Comparison of ENCODE assay signal across 8 cellular contexts in the genomic region with DNA sequence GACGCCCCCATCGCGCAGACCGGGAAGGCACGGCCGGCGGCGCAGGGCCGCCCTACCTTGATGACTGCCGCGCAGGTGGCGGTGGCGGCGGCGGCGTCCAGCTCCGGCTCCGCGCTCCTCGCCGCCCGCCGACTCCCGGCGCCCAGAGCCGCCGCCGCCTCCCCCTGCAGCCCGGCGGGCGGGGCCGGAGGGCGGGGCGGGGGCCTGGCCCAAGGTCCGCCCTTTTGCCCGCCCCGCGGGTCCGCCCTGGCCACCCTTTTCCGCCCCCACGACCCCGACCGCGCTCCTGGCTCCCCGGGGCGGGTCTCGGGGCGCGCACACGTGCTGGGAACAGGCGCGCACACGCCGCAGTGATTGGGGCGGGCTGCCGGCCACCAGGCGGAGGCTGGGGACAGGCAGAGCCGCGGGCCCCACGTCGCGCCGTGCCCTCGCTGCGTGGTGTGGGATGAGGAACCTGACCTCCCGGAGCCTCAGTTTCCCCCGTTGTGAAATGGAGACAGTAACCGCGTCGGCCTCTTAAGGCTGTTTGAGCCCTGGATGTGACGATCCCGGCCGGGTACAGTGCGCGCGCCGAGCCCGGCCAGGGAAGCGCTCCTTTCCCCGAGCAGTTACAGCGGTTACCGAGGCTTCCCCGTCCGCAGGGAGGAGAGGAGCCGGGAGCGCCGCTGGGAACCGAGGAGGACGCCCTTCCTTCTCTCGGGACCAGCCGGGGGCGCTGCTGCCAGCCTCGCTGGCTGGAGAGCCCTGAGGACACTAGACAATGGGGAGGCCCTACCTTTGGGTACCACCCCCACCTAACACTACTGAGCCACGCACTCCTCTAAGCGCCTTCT. TPM values are rescaled to one million over a fixed set of nuclear protein-coding genes. Genes with fewer than 3 reads are reported as not detected.
DNase-seq lines count a peak whose midpoint lies in the region; ATAC-seq and TF ChIP-seq lines count a peak whose summit lies in the region.

A gene with protein sequence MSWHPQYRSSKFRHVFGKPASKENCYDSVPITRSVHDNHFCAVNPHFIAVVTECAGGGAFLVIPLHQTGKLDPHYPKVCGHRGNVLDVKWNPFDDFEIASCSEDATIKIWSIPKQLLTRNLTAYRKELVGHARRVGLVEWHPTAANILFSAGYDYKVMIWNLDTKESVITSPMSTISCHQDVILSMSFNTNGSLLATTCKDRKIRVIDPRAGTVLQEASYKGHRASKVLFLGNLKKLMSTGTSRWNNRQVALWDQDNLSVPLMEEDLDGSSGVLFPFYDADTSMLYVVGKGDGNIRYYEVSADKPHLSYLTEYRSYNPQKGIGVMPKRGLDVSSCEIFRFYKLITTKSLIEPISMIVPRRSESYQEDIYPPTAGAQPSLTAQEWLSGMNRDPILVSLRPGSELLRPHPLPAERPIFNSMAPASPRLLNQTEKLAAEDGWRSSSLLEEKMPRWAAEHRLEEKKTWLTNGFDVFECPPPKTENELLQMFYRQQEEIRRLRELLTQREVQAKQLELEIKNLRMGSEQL (minus strand): TSS at position 135 of the 833 bp plus-strand sequence. CDS start 34,977 bp downstream, outside the sequence.

- TF ChIP-seq POLR2A in transverse colon (IDR thresholded peaks at IDR 0.05): peak; percentile 72

- H3K27ac Mint-ChIP-seq in activated naive CD8-positive, alpha-beta T cell treated with anti-CD3 and anti-CD28 coated beads, Interleukin-2, amount 50 U/mL, for 24 hours: peak within 1 kb of the TSS; percentile 31

- no peaks in the 10 kb centered on the region for H4K20me1 ChIP-seq in SU-DHL-6 (ENCODE audit: low read depth, low read length)

- H3K23ac ChIP-seq in trophoblast cell (ENCODE audit: low read length): no peak within 1 kb of the TSS

- peaks cover 25% of the 10 kb centered on the region for H3K79me1 ChIP-seq in trophoblast cell (ENCODE audit: low read length)

- peak within 1 kb of the TSS; percentile 86 for H3K4ac ChIP-seq in trophoblast cell (ENCODE audit: low read depth, low read length)

- peak within 1 kb of the TSS; percentile 75 for H2AK5ac ChIP-seq in trophoblast cell (ENCODE audit: low read length)

- H3K9me2 ChIP-seq in SU-DHL-6 (replicated peaks; ENCODE audit: insufficient read depth, low read length): no peaks in the 10 kb centered on the region

- H2BK12ac ChIP-seq in trophoblast cell (ENCODE audit: low read length): peak within 1 kb of the TSS; percentile 78

- H3K9ac ChIP-seq in SU-DHL-6 (ENCODE audit: low read length) (peak within 1 kb of the TSS; percentile 59), trophoblast cell (ENCODE audit: low read length) (peak within 1 kb of the TSS; percentile 82)

- peak within 1 kb of the TSS; percentile 80 for H4K12ac ChIP-seq in trophoblast cell (ENCODE audit: low read depth, low read length)

- no peaks in the 10 kb centered on the region for H3K79me2 ChIP-seq in SU-DHL-6 (ENCODE audit: insufficient read depth, low read length)
- peaks cover 18% of the 10 kb centered on the region for H3K79me2 ChIP-seq in trophoblast cell (ENCODE audit: control insufficient read depth, insufficient read depth, low read length, poor library complexity)

- DNase-seq in DMS 273 (lab: John Stamatoyannopoulos, UW; ENCODE audit: unreplicated experiment): peak; percentile 88
- DNase-seq in M059J (ENCODE audit: low read depth): peak; percentile 83
- peak; percentile 77 for DNase-seq in activated naive CD8-positive, alpha-beta T cell treated with anti-CD3 and anti-CD28 coated beads, Interleukin-2, amount 50 U/mL, for 24 hours
- DNase-seq in cardiac septum (ENCODE audit: low spot score): peak; percentile 79
- DNase-seq in trophoblast cell: peak; percentile 58 to 76
- DNase-seq in transverse colon: peak; percentile 89

- peak within 1 kb of the TSS; percentile 74 for H2BK120ac ChIP-seq in trophoblast cell (ENCODE audit: insufficient read depth, low read length, poor library complexity)

- WGBS in trophoblast cell (ENCODE audit: extremely low coverage, insufficient coverage, insufficient read length): no CpG with 5 or more reads among the region's 95 CpGs
- WGBS in transverse colon (ENCODE audit: low coverage in 1 of 2), 2 donors: 1% methylated on average over 27 of the region's 95 CpGs; no CpG with 5 or more reads in 1 of the 2 donors

- in situ Hi-C loops in transverse colon (cut with MboI; ENCODE audit: low pct_ligation_motif_present in 1 of 4, low pct_unique_long_range_greater_than_20kb in 1 of 4, low sequenced_read_pairs in 3 of 4): loop anchor here in 1 of 4 donors (25.0 kb wide), 1 partner anchor 130 kb away; a partner anchor contains a TSS

- H3K4me3 ChIP-seq in SU-DHL-6 (ENCODE audit: insufficient read depth, low read length, poor library complexity, severe bottlenecking): peak within 1 kb of the TSS; percentile 55
- H3K4me3 ChIP-seq in trophoblast cell (ENCODE audit: low read depth, low read length): peak within 1 kb of the TSS; percentile 92
- peak within 1 kb of the TSS; percentile 59 to 67 (median 63) for H3K4me3 ChIP-seq in transverse colon

- H3K4me1 ChIP-seq in trophoblast cell (ENCODE audit: control insufficient read depth in 1 of 2, insufficient read depth in 2 of 2, low read length in 2 of 2): peaks cover 23 to 39% of the 10 kb centered on the region in 2 experiments
- H3K4me1 ChIP-seq in transverse colon: peaks cover 4 to 39% (median 15%) of the 10 kb centered on the region in 4 donors

- H4K8ac ChIP-seq in trophoblast cell (ENCODE audit: low read depth, low read length): peak within 1 kb of the TSS; percentile 79

- peak within 1 kb of the TSS; percentile 78 for H4K91ac ChIP-seq in trophoblast cell (ENCODE audit: low read depth, low read length)

- peak within 1 kb of the TSS; percentile 79 for H3K4me3 Mint-ChIP-seq in activated naive CD8-positive, alpha-beta T cell treated with anti-CD3 and anti-CD28 coated beads, Interleukin-2, amount 50 U/mL, for 24 hours

- no peaks in the 10 kb centered on the region for H3K9me3 ChIP-seq in SU-DHL-6 (ENCODE audit: insufficient read depth, low read length)
- no peaks in the 10 kb centered on the region for H3K9me3 ChIP-seq in trophoblast cell (ENCODE audit: insufficient read depth, low read depth, low read length)
- no peaks in the 10 kb centered on the region for H3K9me3 ChIP-seq in transverse colon

- ATAC-seq in GM21717 (IDR thresholded peaks at IDR 0.05; ENCODE audit: unreplicated experiment): peak; percentile 55
- ATAC-seq in activated naive CD8-positive, alpha-beta T cell treated with anti-CD3 and anti-CD28 coated beads, Interleukin-2, amount 50 U/mL, for 24 hours: peak; percentile 77

- H3K4me1 Mint-ChIP-seq in activated naive CD8-positive, alpha-beta T cell treated with anti-CD3 and anti-CD28 coated beads, Interleukin-2, amount 50 U/mL, for 24 hours: peaks cover 24% of the 10 kb centered on the region

- H3K27me3 ChIP-seq in SU-DHL-6 (ENCODE audit: low read length) (0 out of 2 replicates have a peak, but pooled peaks cover 3% of the 10 kb centered on the region), trophoblast cell (ENCODE audit: insufficient read depth, low read length) (no peaks in the 10 kb centered on the region), transverse colon (no peaks in the 10 kb centered on the region)

- peak within 1 kb of the TSS; percentile 90 for H3K18ac ChIP-seq in trophoblast cell (ENCODE audit: low read length)

- H3K9me3 Mint-ChIP-seq in activated naive CD8-positive, alpha-beta T cell treated with anti-CD3 and anti-CD28 coated beads, Interleukin-2, amount 50 U/mL, for 24 hours: no peaks in the 10 kb centered on the region

- no peaks in the 10 kb centered on the region for H3K36me3 ChIP-seq in SU-DHL-6 (ENCODE audit: low read length)
- H3K36me3 ChIP-seq in trophoblast cell (ENCODE audit: control insufficient read depth in 1 of 2, insufficient read depth in 2 of 2, low read length in 2 of 2): no peaks in the 10 kb centered on the region
- no peaks in the 10 kb centered on the region for H3K36me3 ChIP-seq in transverse colon

- no peak for TF ChIP-seq EP300 in transverse colon (IDR thresholded peaks at IDR 0.05; ENCODE audit: low read depth)

- H3K27ac ChIP-seq in SU-DHL-6 (ENCODE audit: low read depth, low read length): no peak within 1 kb of the TSS
- H3K27ac ChIP-seq in trophoblast cell (ENCODE audit: low read depth, low read length): peak within 1 kb of the TSS; percentile 89
- peak within 1 kb of the TSS; percentile 79 to 91 (median 87) for H3K27ac ChIP-seq in transverse colon

- intact Hi-C loops in cardiac septum (cut with DNase I): loop anchor here (5.0 kb wide), 1 partner anchor 270 kb away; a partner anchor contains a TSS
- intact Hi-C loops in transverse colon (cut with DNase I; ENCODE audit: low total_unique reads): loop anchor here (5.0 kb wide), 1 partner anchor 265 kb away; no protein-coding TSS in a partner anchor

- H3K36me3 Mint-ChIP-seq in activated naive CD8-positive, alpha-beta T cell treated with anti-CD3 and anti-CD28 coated beads, Interleukin-2, amount 50 U/mL, for 24 hours (ENCODE audit: low read depth): no peaks in the 10 kb centered on the region

- H2AFZ ChIP-seq in SU-DHL-6 (ENCODE audit: low read depth, low read length, severe bottlenecking) (peak within 1 kb of the TSS; percentile 91), trophoblast cell (ENCODE audit: insufficient read depth, low read length, poor library complexity) (peak within 1 kb of the TSS; percentile 90)

- H3K27me3 Mint-ChIP-seq in activated naive CD8-positive, alpha-beta T cell treated with anti-CD3 and anti-CD28 coated beads, Interleukin-2, amount 50 U/mL, for 24 hours: no peaks in the 10 kb centered on the region

- H3K4me2 ChIP-seq in SU-DHL-6 (ENCODE audit: low read depth, low read length, poor library complexity, severe bottlenecking): peak within 1 kb of the TSS; percentile 60
- H3K4me2 ChIP-seq in trophoblast cell (ENCODE audit: low read length): peak within 1 kb of the TSS; percentile 84

- TF ChIP-seq CTCF in SU-DHL-6 (IDR thresholded peaks at IDR 0.05; ENCODE audit: insufficient read depth, low read length, poor library complexity, severe bottlenecking) (no peak), transverse colon (IDR thresholded peaks at IDR 0.05) (peak; percentile 15 to 72 (median 34))

- peak within 1 kb of the TSS; percentile 75 for H3K14ac ChIP-seq in trophoblast cell (ENCODE audit: low read length)

- H3F3A ChIP-seq in SU-DHL-6 (ENCODE audit: insufficient read depth): no peaks in the 10 kb centered on the region

- peak within 1 kb of the TSS; percentile 82 for H2BK5ac ChIP-seq in trophoblast cell (ENCODE audit: low read depth, low read length, poor library complexity)

RNA-seq across cellular contexts. Expression of the gene that starts here (rescaled TPM):
- total RNA-seq in M059J (2014; rRNA removed; shearing (Covaris generic)): 3.6 and 4.3 TPM in 2 replicates
- total RNA-seq in cardiac septum (0.19 TPM), transverse colon (10 to 100 TPM in 3 of 4 donors, 1 to 10 TPM in 1; 10.0 to 59.1 (median 47.1) TPM)
- polyA plus RNA-seq in trophoblast cell (2013): 34.0 and 35.3 TPM in 2 replicates

Comparison
In these comparisons a context has a peak if more than half of its experiments do, and no peak if none do; other contexts are left out.
1. Peak in DNase-seq in cardiac septum; RNA of the gene not detected or under 1 TPM.